8 cellular contexts compared by ENCODE assay signal in the genomic region with DNA sequence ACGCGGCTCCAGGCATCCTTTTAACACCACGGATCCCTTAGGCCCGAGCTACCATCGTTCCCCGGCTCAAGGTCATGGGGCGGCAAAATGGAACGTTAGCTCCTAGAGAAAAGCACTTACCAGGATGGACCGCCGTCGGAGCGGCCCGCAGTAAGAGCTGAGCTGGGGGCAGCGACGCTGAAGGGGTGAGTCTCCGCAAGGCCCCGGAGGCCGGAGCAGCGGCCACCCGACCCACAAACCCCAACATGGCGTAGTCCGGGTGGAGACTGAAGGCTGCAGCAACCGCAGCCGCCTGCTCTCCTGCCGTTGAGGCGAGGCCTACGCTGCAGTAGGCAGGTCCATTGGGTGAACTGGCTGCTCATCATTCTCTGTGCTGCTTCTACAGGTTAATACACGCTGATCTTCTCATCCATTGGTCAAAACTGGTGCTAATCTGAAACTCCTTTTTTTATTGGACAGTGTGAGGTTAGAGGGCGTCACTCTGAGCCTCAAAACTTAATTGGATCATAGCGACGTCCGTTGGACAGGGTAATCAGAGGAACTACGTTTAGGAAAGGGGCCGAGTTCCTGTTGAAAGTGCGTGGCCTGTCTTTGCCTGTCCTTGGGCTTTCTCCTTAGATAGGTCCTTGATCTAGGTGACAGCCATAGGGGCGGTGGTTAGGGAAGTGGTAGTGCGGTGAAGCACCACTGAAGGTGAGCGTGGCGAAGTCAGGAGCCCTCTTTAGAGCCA. TPM values are rescaled to one million over a fixed set of nuclear protein-coding genes. Genes with fewer than 3 reads are reported as not detected.
DNase-seq lines count a peak whose midpoint lies in the region; ATAC-seq, FAIRE-seq and TF ChIP-seq lines count a peak whose summit lies in the region.

Gene ATP5F1B (minus strand): TSS at position 268 of the 730 bp plus-strand sequence. CDS start 21 bp downstream, at position 247.

- peak; percentile 97 to 99 (median 99) for TF ChIP-seq POLR2A in body of pancreas (IDR thresholded peaks at IDR 0.05)

- H3K36me3 ChIP-seq in body of pancreas (replicated peaks in 1 of 2; ENCODE audit: insufficient read depth in 1 of 2, low read depth in 2 of 2) = peaks cover 7 to 24% of the 10 kb centered on the region in 2 donors

- no peaks in the 10 kb centered on the region for H3K9me3 ChIP-seq in body of pancreas

- H3K27me3 ChIP-seq in body of pancreas = no peaks in the 10 kb centered on the region

- WGBS in body of pancreas, 2 donors = 1 to 3% methylated on average over 12 to 39 of the region's 39 CpGs

- peak within 1 kb of the TSS; percentile 25 to 98 for H3K4me3 ChIP-seq in body of pancreas

- ATAC-seq in GM18520 (IDR thresholded peaks at IDR 0.05; ENCODE audit: unreplicated experiment) (peak; percentile 98), HG03064 (IDR thresholded peaks at IDR 0.05; ENCODE audit: low read depth, unreplicated experiment) (peak; percentile 97), body of pancreas (peak; percentile 98), sciatic nerve (peak; percentile 100)

- peak; percentile 97 for FAIRE-seq in TTC549 (lab: Jason Lieb, UNC)

- DNase-seq in NCI-H2107 treated with DMSO at 0.1 percent for 48 hours (lab: John Stamatoyannopoulos, UW; ENCODE audit: unreplicated experiment) (peak; percentile 100), body of pancreas (peak; percentile 96 to 100 (median 98)), iPS DF 19.7 (ENCODE audit: low read depth, low spot score) (peak; percentile 100), sciatic nerve (ENCODE audit: low spot score) (peak; percentile 96)

- TF ChIP-seq CTCF in 22Rv1 (IDR thresholded peaks at IDR 0.05) = no peak
- TF ChIP-seq CTCF in body of pancreas (IDR thresholded peaks at IDR 0.05) = peak in 2 of 7 experiments; percentile 1 to 3

- intact Hi-C loops in body of pancreas (cut with DNase I) = no loop called here
- intact Hi-C loops in sciatic nerve (cut with DNase I) = no loop called here

- peaks cover 32% of the 10 kb centered on the region for H3K4me1 ChIP-seq in body of pancreas

- peak within 1 kb of the TSS; percentile 96 for H3K27ac ChIP-seq in 22Rv1
- H3K27ac ChIP-seq in body of pancreas = peak within 1 kb of the TSS; percentile 83 to 93 (median 92)

RNA-seq across cellular contexts. Expression of gene ATP5F1B, which starts in this region (rescaled TPM):
- 100 to 1,000 TPM; 155 to 179 TPM for total RNA-seq in body of pancreas
- 246 TPM for total RNA-seq in sciatic nerve

Comparison
In these comparisons a context has a peak if more than half of its experiments do, and no peak if none do; other contexts are left out.
1. Peak in every context shown above with its lines: DNase-seq, ATAC-seq, H3K4me3 ChIP-seq and H3K27ac ChIP-seq.